Comparison of ENCODE assay signal across 19 cellular contexts in genomic region chrX:21490341-21490740, GRCh38.
"Had no signal": no experiment of that assay in that cellular context is flagged by ENCODE, and none has a peak within 500 bp of the region (broad histone marks: within the 10 kb centered on the region; RNA-seq: fewer than 3 reads in every experiment).

No MANE protein-coding gene starts in this region.

- H3K27ac ChIP-seq: ascending aorta, ovary, testis, upper lobe of left lung had no signal

- H3K4me1 Mint-ChIP-seq: activated naive CD8-positive, alpha-beta T cell treated with anti-CD3 and anti-CD28 coated beads, Interleukin-2, amount 50 U/mL, for 24 hours; activated T-helper 17 cell treated with anti-CD3 and anti-CD28 coated beads, Interleukin-2, amount 50 U/mL, for 72 hours; stimulated activated naive CD8-positive, alpha-beta T cell treated with anti-CD3 and anti-CD28 coated beads, Interleukin-15, amount 100 ng/mL, for 72 hours had no signal

- ATAC-seq: activated naive CD8-positive, alpha-beta T cell treated with anti-CD3 and anti-CD28 coated beads, Interleukin-2, amount 50 U/mL, for 24 hours; activated T-helper 17 cell treated with anti-CD3 and anti-CD28 coated beads, Interleukin-2, amount 50 U/mL, for 72 hours; left colon; mucosa of descending colon; naive thymus-derived CD4-positive, alpha-beta T cell; stimulated activated naive CD8-positive, alpha-beta T cell treated with anti-CD3 and anti-CD28 coated beads, Interleukin-15, amount 100 ng/mL, for 72 hours had no signal

- H3K27me3 ChIP-seq: ascending aorta, ovary, testis, upper lobe of left lung had no signal

- H3K36me3 ChIP-seq: ascending aorta, ovary, upper lobe of left lung had no signal

- H3K9me3 Mint-ChIP-seq: activated naive CD4-positive, alpha-beta T cell treated with anti-CD3 and anti-CD28 coated beads for 36 hours; activated naive CD8-positive, alpha-beta T cell treated with anti-CD3 and anti-CD28 coated beads, Interleukin-2, amount 50 U/mL, for 24 hours; activated T-helper 17 cell treated with anti-CD3 and anti-CD28 coated beads, Interleukin-2, amount 50 U/mL, for 72 hours; naive thymus-derived CD4-positive, alpha-beta T cell; stimulated activated naive CD8-positive, alpha-beta T cell treated with anti-CD3 and anti-CD28 coated beads, Interleukin-15, amount 100 ng/mL, for 72 hours had no signal

- DNase-seq: activated CD4-positive, alpha-beta T cell treated with anti-CD3 and anti-CD28 coated beads, Interleukin-2, amount 50 U/mL, for 48 hours; activated CD4-positive, CD25-positive, alpha-beta regulatory T cell treated with anti-CD3 and anti-CD28 coated beads, Interleukin-2, amount 50 U/mL, for 72 hours; activated naive CD4-positive, alpha-beta T cell treated with anti-CD3 and anti-CD28 coated beads for 36 hours; activated naive CD8-positive, alpha-beta T cell treated with anti-CD3 and anti-CD28 coated beads, Interleukin-2, amount 50 U/mL, for 24 hours; central memory CD4-positive, alpha-beta T cell; cortex of kidney; effector CD8-positive, alpha-beta T cell; foreskin fibroblast; left colon; mucosa of descending colon; naive thymus-derived CD4-positive, alpha-beta T cell; ovary; stimulated activated CD4-positive, alpha-beta T cell treated with anti-CD3 and anti-CD28 coated beads, Interleukin-1b, Interleukin-23, amount 100 ng/mL, for 48 hours; stimulated activated naive CD8-positive, alpha-beta T cell treated with anti-CD3 and anti-CD28 coated beads, Interleukin-15, amount 100 ng/mL, for 72 hours; T1000; testis; upper lobe of left lung had no signal

- H3K27me3 Mint-ChIP-seq: activated naive CD8-positive, alpha-beta T cell treated with anti-CD3 and anti-CD28 coated beads, Interleukin-2, amount 50 U/mL, for 24 hours; activated T-helper 17 cell treated with anti-CD3 and anti-CD28 coated beads, Interleukin-2, amount 50 U/mL, for 72 hours; naive thymus-derived CD4-positive, alpha-beta T cell; stimulated activated naive CD8-positive, alpha-beta T cell treated with anti-CD3 and anti-CD28 coated beads, Interleukin-15, amount 100 ng/mL, for 72 hours had no signal

- H3K27ac Mint-ChIP-seq: activated naive CD4-positive, alpha-beta T cell treated with anti-CD3 and anti-CD28 coated beads for 36 hours; activated naive CD8-positive, alpha-beta T cell treated with anti-CD3 and anti-CD28 coated beads, Interleukin-2, amount 50 U/mL, for 24 hours; activated T-helper 17 cell treated with anti-CD3 and anti-CD28 coated beads, Interleukin-2, amount 50 U/mL, for 72 hours; naive thymus-derived CD4-positive, alpha-beta T cell had no signal

- H3K9me3 ChIP-seq: ascending aorta, mucosa of descending colon, ovary, testis, upper lobe of left lung had no signal

- H3K4me3 Mint-ChIP-seq: activated naive CD4-positive, alpha-beta T cell treated with anti-CD3 and anti-CD28 coated beads for 36 hours; activated naive CD8-positive, alpha-beta T cell treated with anti-CD3 and anti-CD28 coated beads, Interleukin-2, amount 50 U/mL, for 24 hours; activated T-helper 17 cell treated with anti-CD3 and anti-CD28 coated beads, Interleukin-2, amount 50 U/mL, for 72 hours; naive thymus-derived CD4-positive, alpha-beta T cell; stimulated activated naive CD8-positive, alpha-beta T cell treated with anti-CD3 and anti-CD28 coated beads, Interleukin-15, amount 100 ng/mL, for 72 hours had no signal

- H3K4me3 ChIP-seq: ascending aorta, mucosa of descending colon, ovary, testis, upper lobe of left lung had no signal

- H3K4me1 ChIP-seq: ascending aorta, testis, upper lobe of left lung had no signal
